9 cellular contexts compared by ENCODE assay signal in the genomic region with DNA sequence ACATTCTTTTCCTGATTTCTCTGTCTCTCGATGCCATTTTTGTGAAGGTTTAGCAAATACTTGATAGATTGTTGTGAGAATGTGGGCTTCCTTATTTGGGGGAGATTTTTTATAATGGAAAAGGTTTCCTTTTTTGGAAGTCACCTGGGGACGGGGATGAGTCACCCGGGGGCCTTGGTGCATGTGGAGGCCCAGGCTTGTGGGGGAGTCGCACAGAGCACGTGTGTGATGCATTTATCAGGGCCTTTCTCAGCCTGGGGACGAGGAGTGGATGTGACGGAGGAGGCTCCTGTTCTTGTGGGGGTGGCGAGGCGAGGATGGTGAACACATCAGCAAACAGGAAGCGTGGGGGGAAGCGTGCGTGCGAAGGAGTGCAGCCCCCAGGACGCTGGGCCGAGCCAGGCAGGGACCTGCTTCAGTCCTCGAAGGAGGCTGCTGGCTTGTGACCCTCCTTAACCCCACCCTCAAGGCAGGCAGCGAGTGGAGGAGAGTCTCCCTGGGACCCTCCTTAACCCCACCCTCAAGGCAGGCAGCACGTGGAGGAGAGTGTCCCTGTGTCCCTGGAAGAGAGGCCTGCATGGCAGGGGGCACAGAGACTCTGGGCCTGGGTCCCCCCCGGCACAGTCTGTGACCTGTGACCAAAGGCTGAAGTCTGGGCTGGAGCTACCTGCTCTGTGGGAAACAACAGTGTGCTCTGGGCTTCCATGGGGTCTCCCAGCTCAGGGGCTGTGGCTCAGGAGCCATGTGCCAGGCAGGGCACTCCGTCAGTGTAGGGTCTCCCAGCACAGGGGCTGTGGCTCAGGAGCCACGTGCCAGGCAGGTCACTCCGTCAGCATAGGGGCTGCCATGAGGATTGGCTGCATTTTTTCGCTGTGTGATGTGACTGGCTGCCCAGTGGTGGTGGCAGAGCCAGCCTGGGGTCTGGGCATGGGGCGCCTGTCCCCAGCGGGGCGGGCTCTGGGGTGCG. TPM values are rescaled to one million over a fixed set of nuclear protein-coding genes. Genes with fewer than 3 reads are reported as not detected.
DNase-seq lines count a peak whose midpoint lies in the region; ATAC-seq and TF ChIP-seq lines count a peak whose summit lies in the region.
"Had no signal": no experiment of that assay in that cellular context is flagged by ENCODE, and none has a peak within 500 bp of the region (broad histone marks: within the 10 kb centered on the region; RNA-seq: fewer than 3 reads in every experiment).

No MANE protein-coding gene starts in this region.

- no peak for TF ChIP-seq POLR2A in right lobe of liver (IDR thresholded peaks at IDR 0.05)

- peaks cover 21 to 31% (median 27%) of the 10 kb centered on the region in 3 donors for H3K27me3 Mint-ChIP-seq in immature natural killer cell (ENCODE audit: low read depth in 3 of 3)

- H3K27ac Mint-ChIP-seq in immature natural killer cell: no peak overlapping the region

- H3K4me1 ChIP-seq in heart right ventricle (peaks cover 16 to 66% (median 45%) of the 10 kb centered on the region in 9 donors), right lobe of liver (peaks cover 0 to 62% (median 30%) of the 10 kb centered on the region in 4 donors)
- H3K4me1 ChIP-seq: pancreas had no signal

- H3K27me3 ChIP-seq in heart right ventricle (no peaks in the 10 kb centered on the region), right lobe of liver (no peaks in the 10 kb centered on the region)
- H3K27me3 ChIP-seq: pancreas had no signal

- peaks cover 0 to 4% (median 0%) of the 10 kb centered on the region in 3 donors for H3K36me3 Mint-ChIP-seq in immature natural killer cell

- intact Hi-C loops in heart right ventricle (cut with DNase I) (loop anchor here in 1 of 10 donors (10.0 kb wide), 1 partner anchor 47 kb away; no protein-coding TSS in a partner anchor), cardiac septum (cut with DNase I) (loop anchor here (5.0 kb wide), 1 partner anchor 55 kb away; a partner anchor contains a TSS), right lobe of liver (cut with DNase I) (loop anchor here in 1 of 2 donors (10.0 kb wide), 1 partner anchor 57 kb away; a partner anchor contains a TSS)

- DNase-seq in heart right ventricle (no peak), cardiac septum (ENCODE audit: low spot score) (no peak), right lobe of liver (peak in 2 of 3 donors; percentile 21 to 48), AG08396 (ENCODE audit: low spot score) (no peak), GM03348 (ENCODE audit: low spot score) (no peak), immature natural killer cell (no peak)
- DNase-seq in activated T-cell treated with anti-CD3 and anti-CD28 coated beads, Interleukin-2, amount 50 U/mL, for 1 hour: peak; percentile 65

- H3K4me3 ChIP-seq in heart right ventricle (no peak overlapping the region), right lobe of liver (no peak overlapping the region)
- H3K4me3 ChIP-seq: pancreas had no signal

- H3K36me3 ChIP-seq in heart right ventricle (peaks cover 0 to 12% (median 0%) of the 10 kb centered on the region in 9 donors), right lobe of liver (no peaks in the 10 kb centered on the region)

- WGBS in heart right ventricle, 2 donors: 61 to 67% methylated on average over 27 of the region's 27 CpGs
- 75% methylated on average over 15 of the region's 27 CpGs for WGBS in right lobe of liver (ENCODE audit: insufficient coverage, low coverage, low lambda C conversion rate, missing lambda C conversion rate)

- no peaks in the 10 kb centered on the region for H3K9me3 Mint-ChIP-seq in immature natural killer cell

- peaks cover 33 to 41% of the 10 kb centered on the region in 2 donors for H3K4me1 Mint-ChIP-seq in immature natural killer cell

- no peak overlapping the region for H3K4me3 Mint-ChIP-seq in immature natural killer cell

- TF ChIP-seq CTCF in heart right ventricle (IDR thresholded peaks at IDR 0.05) (no peak), right lobe of liver (IDR thresholded peaks at IDR 0.05) (no peak)

- H3K9me3 ChIP-seq in heart right ventricle (no peaks in the 10 kb centered on the region), right lobe of liver (no peaks in the 10 kb centered on the region)
- H3K9me3 ChIP-seq: pancreas had no signal

- ATAC-seq in heart right ventricle (peak in 5 of 8 donors; percentile 1 to 53 (median 12)), right lobe of liver (no peak)

- peak overlapping the region in 9 of 10 donors; percentile 8 to 59 (median 50) for H3K27ac ChIP-seq in heart right ventricle
- peak overlapping the region in 1 of 3 donors; percentile 37 for H3K27ac ChIP-seq in right lobe of liver
- H3K27ac ChIP-seq in temporal lobe (ENCODE audit: low read depth, low read length): peak overlapping the region; percentile 61
- H3K27ac ChIP-seq: pancreas had no signal

RNA-seq across cellular contexts. Expression of a gene that starts 57.2 kb away (rescaled TPM):
- total RNA-seq in heart right ventricle (100 to 1,000 TPM in 1 of 10 donors, 10 to 100 TPM in 9; 54.6 to 110 (median 66.5) TPM), cardiac septum (51.5 TPM), right lobe of liver (100 to 1,000 TPM in 2 of 6 experiments, 10 to 100 TPM in 4; 56.9 to 111 (median 95.3) TPM), temporal lobe (29.7 TPM)
- polyA plus RNA-seq in heart right ventricle (10 to 100 TPM; 19.7 to 20.7 TPM), immature natural killer cell (10 to 100 TPM in 1 of 3 donors, 1 to 10 TPM in 2; 5.6 to 11.8 (median 9.5) TPM)

Comparison
In these comparisons a context has a peak if more than half of its experiments do, and no peak if none do; other contexts are left out.
1. ATAC-seq: peak in heart right ventricle (5 of 8); none in right lobe of liver (0 of 4).
2. DNase-seq: peak in activated T-cell treated with anti-CD3 and anti-CD28 coated beads, Interleukin-2, amount 50 U/mL, for 1 hour (single experiment) and right lobe of liver (2 of 3); none in heart right ventricle (0 of 2), cardiac septum (single experiment), AG08396 (single experiment), GM03348 (single experiment) and immature natural killer cell (0 of 3).